Comparison of ENCODE assay signal across 23 cellular contexts in genomic region chr17:65301184-65301583, GRCh38.
"Had no signal": no experiment of that assay in that cellular context is flagged by ENCODE, and none has a peak within 500 bp of the region (broad histone marks: within the 10 kb centered on the region; RNA-seq: fewer than 3 reads in every experiment).

No MANE protein-coding gene starts in this region.

- H3K36me3 ChIP-seq: gastrocnemius medialis, neutrophil, prostate gland, right atrium auricular region, stomach, thyroid gland had no signal

- H3K27ac ChIP-seq: epithelial cell of prostate, gastrocnemius medialis, neutrophil, prostate gland, right atrium auricular region, stomach, thyroid gland had no signal

- H3K4me3 ChIP-seq: gastrocnemius medialis, lung, mucosa of descending colon, prostate gland, right atrium auricular region, stomach, thyroid gland had no signal

- H3K9me3 ChIP-seq: gastrocnemius medialis, mucosa of descending colon, neutrophil, prostate gland, right atrium auricular region, stomach, thyroid gland had no signal

- DNase-seq: effector CD8-positive, alpha-beta T cell; endodermal cell; foreskin fibroblast; gastrocnemius medialis; head of caudate nucleus; mucosa of descending colon; naive B cell; stimulated activated CD4-positive, alpha-beta T cell treated with anti-CD3 and anti-CD28 coated beads, Interleukin-2, amount 100 ng/mL, for 24 hours; stimulated activated CD4-positive, alpha-beta T cell treated with anti-CD3 and anti-CD28 coated beads, Interleukin-4, amount 100 ng/mL, for 24 hours; stimulated activated naive CD4-positive, alpha-beta T cell treated with Interleukin-2 at 50 U/mL for 16 hours; stomach; thyroid gland; trophoblast cell had no signal

- ATAC-seq: esophagus mucosa; gastrocnemius medialis; left lobe of liver; mucosa of descending colon; natural killer cell treated with Interleukin-12 subunit alpha and Interleukin-12 subunit beta and Interleukin-15 and Interleukin-18, amount 100 ng/mL, for 72 hours; sciatic nerve; stimulated activated effector memory CD8-positive, alpha-beta T cell treated with anti-CD3 and anti-CD28 coated beads, Interleukin-12 subunit alpha, Interleukin-12 subunit beta, amount 100 ng/mL, for 72 hours had no signal

- H3K27me3 ChIP-seq: gastrocnemius medialis, right atrium auricular region, thyroid gland had no signal

- H3K4me1 ChIP-seq: gastrocnemius medialis, prostate gland, right atrium auricular region, stomach, thyroid gland had no signal
